In genomic region chr5:132498152-132498551, GRCh38 we compare ENCODE assay signal across 8 cellular contexts. TPM values are rescaled to one million over a fixed set of nuclear protein-coding genes. Genes with fewer than 3 reads are reported as not detected.
DNase-seq lines count a peak whose midpoint lies in the region; ATAC-seq, FAIRE-seq and TF ChIP-seq lines count a peak whose summit lies in the region.

No MANE protein-coding gene starts in this region.

- H3K9me3 Mint-ChIP-seq in stimulated activated naive B cell treated with anti-CD40 and anti-IgM and Interleukin-4, amounts not matched to agents 10 μg/mL and 1 μg/mL and 100 μg/mL, for 72 hours: no peaks in the 10 kb centered on the region

- TF ChIP-seq CTCF in cardiac fibroblast (IDR thresholded peaks at IDR 0.05; ENCODE audit: low read depth, low read length) (no peak), vagina (IDR thresholded peaks at IDR 0.05) (no peak)

- no peak for TF ChIP-seq POLR2A in vagina (IDR thresholded peaks at IDR 0.05)

- intact Hi-C loops in vagina (cut with DNase I): no loop called here

- H3K27me3 ChIP-seq in vagina: no peaks in the 10 kb centered on the region

- H3K27me3 Mint-ChIP-seq in stimulated activated naive B cell treated with anti-CD40 and anti-IgM and Interleukin-4, amounts not matched to agents 10 μg/mL and 1 μg/mL and 100 μg/mL, for 72 hours: no peaks in the 10 kb centered on the region

- no peak for ATAC-seq in stimulated activated naive B cell treated with anti-CD40 and anti-IgM and Interleukin-4, amounts not matched to agents 10 μg/mL and 1 μg/mL and 100 μg/mL, for 72 hours (replicated peaks)

- no peak for FAIRE-seq in GM19239 (lab: Jason Lieb, UNC)

- H3K36me3 Mint-ChIP-seq in stimulated activated naive B cell treated with anti-CD40 and anti-IgM and Interleukin-4, amounts not matched to agents 10 μg/mL and 1 μg/mL and 100 μg/mL, for 72 hours: no peaks in the 10 kb centered on the region

- H3K4me1 ChIP-seq in vagina: peaks cover 44% of the 10 kb centered on the region

- H3K27ac Mint-ChIP-seq in stimulated activated naive B cell treated with anti-CD40 and anti-IgM and Interleukin-4, amounts not matched to agents 10 μg/mL and 1 μg/mL and 100 μg/mL, for 72 hours: no peak overlapping the region

- no peak overlapping the region for H3K4me3 Mint-ChIP-seq in stimulated activated naive B cell treated with anti-CD40 and anti-IgM and Interleukin-4, amounts not matched to agents 10 μg/mL and 1 μg/mL and 100 μg/mL, for 72 hours

- H3K9me3 ChIP-seq in vagina: no peaks in the 10 kb centered on the region

- DNase-seq in stimulated activated CD4-positive, alpha-beta T cell treated with anti-CD3 and anti-CD28 coated beads, Interleukin-4, amount 100 ng/mL, for 1 hour: peak; percentile 4
- DNase-seq in stimulated activated CD4-positive, alpha-beta T cell treated with anti-CD3 and anti-CD28 coated beads, Interleukin-12 subunit alpha, Interleukin-12 subunit beta, amount 100 ng/mL, for 4 hours: no peak
- DNase-seq in cardiac fibroblast (ENCODE audit: low read depth in 2 of 2) (peak; percentile 63 to 75), mucosa of gallbladder (ENCODE audit: low spot score) (peak; percentile 15), vagina (ENCODE audit: extremely low spot score in 2 of 2) (peak; percentile 85 to 87), GM19239 (ENCODE audit: insufficient read length, low spot score) (no peak), NCI-H2029 treated with DMSO at 0.1 percent for 48 hours (lab: John Stamatoyannopoulos, UW) (no peak)
- no peak for DNase-seq in stimulated activated naive B cell treated with anti-CD40 and anti-IgM and Interleukin-4, amounts not matched to agents 10 μg/mL and 1 μg/mL and 100 μg/mL, for 72 hours

- H3K4me3 ChIP-seq in cardiac fibroblast (replicated peaks in 1 of 2; ENCODE audit: low read depth in 2 of 2, low read length in 2 of 2) (no peak overlapping the region), vagina (no peak overlapping the region)

- peaks cover 42 to 55% of the 10 kb centered on the region in 2 donors for H3K4me1 Mint-ChIP-seq in stimulated activated naive B cell treated with anti-CD40 and anti-IgM and Interleukin-4, amounts not matched to agents 10 μg/mL and 1 μg/mL and 100 μg/mL, for 72 hours

- peak overlapping the region; percentile 93 for H3K27ac ChIP-seq in vagina

- H3K36me3 ChIP-seq in vagina: no peaks in the 10 kb centered on the region

RNA-seq across cellular contexts. Expression of gene IRF1, which starts 7.6 kb away (rescaled TPM):
- 38.3 TPM for total RNA-seq in mucosa of gallbladder
- 49.8 TPM for total RNA-seq in vagina

RNA-seq across cellular contexts. Expression of gene IL5, which starts 45.2 kb away (rescaled TPM):
- total RNA-seq in mucosa of gallbladder (not detected), vagina (not detected)

RNA-seq across cellular contexts. Expression of gene RAD50, which starts 58.6 kb away (rescaled TPM):
- total RNA-seq in mucosa of gallbladder (37.3 TPM), vagina (29.0 TPM)

Comparison
In these comparisons a context has a peak if more than half of its experiments do, and no peak if none do; other contexts are left out.
1. DNase-seq: peak in stimulated activated CD4-positive, alpha-beta T cell treated with anti-CD3 and anti-CD28 coated beads, Interleukin-4, amount 100 ng/mL, for 1 hour (single experiment), cardiac fibroblast (2 of 2), mucosa of gallbladder (single experiment) and vagina (2 of 2); none in stimulated activated CD4-positive, alpha-beta T cell treated with anti-CD3 and anti-CD28 coated beads, Interleukin-12 subunit alpha, Interleukin-12 subunit beta, amount 100 ng/mL, for 4 hours (single experiment), GM19239 (single experiment), stimulated activated naive B cell treated with anti-CD40 and anti-IgM and Interleukin-4, amounts not matched to agents 10 μg/mL and 1 μg/mL and 100 μg/mL, for 72 hours (single experiment) and NCI-H2029 treated with DMSO at 0.1 percent for 48 hours (single experiment).